In the genomic region with DNA sequence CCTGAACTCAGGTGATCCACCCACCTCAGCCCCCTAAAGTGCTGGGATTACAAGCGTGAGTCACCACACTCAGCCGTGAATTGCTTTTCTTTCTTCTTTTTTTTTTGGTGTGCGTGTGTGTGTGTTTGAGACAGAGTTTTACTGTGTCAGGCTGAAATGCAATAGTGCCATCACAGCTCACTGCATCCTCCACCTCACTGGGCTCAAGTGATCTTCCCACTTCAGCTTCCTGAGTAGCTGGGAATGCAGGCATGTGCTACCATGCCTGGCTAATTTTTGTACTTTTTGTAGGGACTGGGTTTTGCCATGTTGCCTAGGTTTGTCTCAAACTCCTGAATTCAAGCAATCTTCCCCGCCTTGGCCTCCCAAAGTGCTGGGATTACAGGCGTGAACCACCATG, we compare ENCODE assay signal across 21 cellular contexts.
"Had no signal": no experiment of that assay in that cellular context is flagged by ENCODE, and none has a peak within 500 bp of the region (broad histone marks: within the 10 kb centered on the region; RNA-seq: fewer than 3 reads in every experiment).

No MANE protein-coding gene starts in this region.

- H3K27me3 ChIP-seq: SJSA1 had no signal

- DNase-seq: KBM-7, MV-4-11, NCI-H1048, NCI-H1105, NCI-H1417, NCI-H1436 treated with DMSO at 0.1 percent for 48 hours, NCI-H1694, NCI-H187 treated with DMSO at 0.1 percent for 48 hours, NCI-H2029 treated with DMSO at 0.1 percent for 48 hours, NCI-H2171 treated with DMSO at 0.1 percent for 48 hours, NCI-H345, NCI-H446 treated with DMSO at 0.1 percent for 48 hours, NCI-H524, NCI-H526 treated with DMSO at 0.1 percent for 48 hours, NCI-H748 treated with DMSO at 0.1 percent for 48 hours, Right ventricle myocardium superior, RPMI8226, SIG-M5 had no signal

- H3K9me3 ChIP-seq: SJSA1 had no signal

- H3K4me1 ChIP-seq: SJSA1 had no signal

- H3K36me3 ChIP-seq: SJSA1 had no signal

- H3K27ac ChIP-seq: SJSA1, SK-N-MC had no signal

- FAIRE-seq: RCC 7860 had no signal

- H3K4me3 ChIP-seq: SJSA1, SK-N-MC had no signal
